12 cellular contexts compared by ENCODE assay signal in genomic region chr2:38702413-38702812, GRCh38. TPM values are rescaled to one million over a fixed set of nuclear protein-coding genes. Genes with fewer than 3 reads are reported as not detected.
DNase-seq lines count a peak whose midpoint lies in the region; ATAC-seq, FAIRE-seq and TF ChIP-seq lines count a peak whose summit lies in the region.
"Had no signal": no experiment of that assay in that cellular context is flagged by ENCODE, and none has a peak within 500 bp of the region (broad histone marks: within the 10 kb centered on the region; RNA-seq: fewer than 3 reads in every experiment).

No MANE protein-coding gene starts in this region.

- H3K36me3 ChIP-seq in gastrocnemius medialis: no peaks in the 10 kb centered on the region

- TF ChIP-seq RAD21 in A549 (conservative IDR thresholded peaks at IDR 0.05 in 1 of 2, IDR thresholded peaks at IDR 0.05 in 1 of 2): no peak

- CTCF ChIA-PET in A549 (lab: Yijun Ruan, JAX): no interaction called here

- H3K4me3 ChIP-seq in A549: no peak overlapping the region
- no peak overlapping the region for H3K4me3 ChIP-seq in gastrocnemius medialis
- H3K4me3 ChIP-seq: right lobe of liver had no signal

- intact Hi-C loops in gastrocnemius medialis (cut with DNase I; ENCODE audit: low total_unique reads) (loop anchor here (1.0 kb wide), 1 partner anchor 8 kb away; no protein-coding TSS in a partner anchor), sciatic nerve (cut with DNase I) (no loop called here)

- no peak for FAIRE-seq in A549 (lab: Jason Lieb, UNC)

- ATAC-seq in A549 (no peak), gastrocnemius medialis (no peak), HG03521 (IDR thresholded peaks at IDR 0.05; ENCODE audit: unreplicated experiment) (no peak), sciatic nerve (no peak)
- ATAC-seq: right lobe of liver had no signal

- TF ChIP-seq CTCF in A549 (IDR thresholded peaks at IDR 0.05) (no peak), gastrocnemius medialis (IDR thresholded peaks at IDR 0.05 in 4 of 5, conservative IDR thresholded peaks at IDR 0.05 in 1 of 5) (no peak)

- H3K9me3 ChIP-seq in A549 (peaks cover 2% of the 10 kb centered on the region; the same call in 1 of the 3 replicates), gastrocnemius medialis (no peaks in the 10 kb centered on the region)
- H3K9me3 ChIP-seq: right lobe of liver had no signal

- WGBS in A549 (ENCODE audit: missing lambda C conversion rate): 87% methylated on average over 1 of the region's 1 CpG

- H3K4me1 ChIP-seq in A549 (0 out of 3 replicates have a peak, but pooled peaks cover 3% of the 10 kb centered on the region), gastrocnemius medialis (no peaks in the 10 kb centered on the region)

- in situ Hi-C loops in gastrocnemius medialis (cut with MboI; ENCODE audit: low sequenced_read_pairs in 4 of 4): no loop called here

- peak overlapping the region; percentile 0; the same call in 2 of the 3 replicates for H3K4me2 ChIP-seq in A549

- TF ChIP-seq EP300 in A549 (IDR thresholded peaks at IDR 0.05): no peak

- no peaks in the 10 kb centered on the region for H3K27me3 ChIP-seq in gastrocnemius medialis
- H3K27me3 ChIP-seq: right lobe of liver had no signal

- DNase-seq in A549 (ENCODE audit: low read depth in 1 of 2, low spot score in 1 of 2) (peak in 1 of 2 experiments; percentile 16), Daoy (ENCODE audit: low read depth) (peak; percentile 78), T1000 (lab: John Stamatoyannopoulos, UW) (peak; percentile 14), fibroblast of peridontal ligament (ENCODE audit: extremely low read depth) (peak; percentile 93), gastrocnemius medialis (no peak), globus pallidus (ENCODE audit: low spot score) (no peak), sciatic nerve (ENCODE audit: low spot score) (no peak)
- DNase-seq: activated gamma-delta T cell treated with Interleukin-2 at 50 U/mL for 16 hours; erythroblast; right lobe of liver; stimulated activated CD8-positive, alpha-beta memory T cell treated with anti-CD3 and anti-CD28 coated beads, Interleukin-4, amount 100 ng/mL, for 48 hours had no signal

- H3K27ac ChIP-seq in A549 (peak overlapping the region in 1 of 2 experiments; percentile 43; a peak in 2 of 6 replicates), gastrocnemius medialis (no peak overlapping the region)
- H3K27ac ChIP-seq: right lobe of liver had no signal

- TF ChIP-seq POLR2A in A549 (IDR thresholded peaks at IDR 0.05; ENCODE audit: low read length) (no peak), gastrocnemius medialis (IDR thresholded peaks at IDR 0.05) (no peak)

- POLR2A ChIA-PET in A549 (lab: Yijun Ruan, JAX): interaction anchor here (0.6 to 2.1 kb wide), 2 partner anchors 49 to 161 kb away, joined by 5 to 7 read pairs; partner anchors contain the start of gene SRSF7

TF ChIP-seq in A549, 52 proteins besides CTCF, POLR2A, EP300 and RAD21:
- no peak for TF ChIP-seq NPAS2 (CRISPR knock-in tag; IDR thresholded peaks at IDR 0.05; ENCODE audit: borderline replicate concordance)
- TF ChIP-seq RFX5 (IDR thresholded peaks at IDR 0.05): no peak
- TF ChIP-seq EHF (CRISPR knock-in tag; IDR thresholded peaks at IDR 0.05): no peak
- no peak for TF ChIP-seq CHD4 (IDR thresholded peaks at IDR 0.05; ENCODE audit: borderline replicate concordance)
- no peak for TF ChIP-seq USF2 (IDR thresholded peaks at IDR 0.05)
- no peak for TF ChIP-seq RCOR1 (IDR thresholded peaks at IDR 0.05; ENCODE audit: low read depth, low read length)
- TF ChIP-seq RARB (CRISPR knock-in tag; IDR thresholded peaks at IDR 0.05): no peak
- TF ChIP-seq ZNF302 (CRISPR knock-in tag; IDR thresholded peaks at IDR 0.05): no peak
- TF ChIP-seq GATA3 (IDR thresholded peaks at IDR 0.05; ENCODE audit: borderline replicate concordance): no peak
- no peak for TF ChIP-seq POLR2AphosphoS2 (conservative IDR thresholded peaks at IDR 0.05; ENCODE audit: low read length)
- TF ChIP-seq EHMT2 (IDR thresholded peaks at IDR 0.05; ENCODE audit: low read depth): no peak
- no peak for TF ChIP-seq HOXB13 (CRISPR knock-in tag; IDR thresholded peaks at IDR 0.05; ENCODE audit: low read depth)
- no peak for TF ChIP-seq JUN (IDR thresholded peaks at IDR 0.05)
- TF ChIP-seq ESRRA (IDR thresholded peaks at IDR 0.05; ENCODE audit: borderline replicate concordance, low read length): no peak
- no peak for TF ChIP-seq MAZ (IDR thresholded peaks at IDR 0.05; ENCODE audit: borderline replicate concordance, low read depth, low read length)
- no peak for TF ChIP-seq CBX2 (IDR thresholded peaks at IDR 0.05; ENCODE audit: borderline replicate concordance, low read depth)
- no peak for TF ChIP-seq NFE2L2 (conservative IDR thresholded peaks at IDR 0.05; ENCODE audit: low read length)

RNA-seq across cellular contexts. Expression of gene GALM, which starts 36.5 kb away (rescaled TPM):
- polyA plus RNA-seq in A549 (2011; rRNA removed) (34.1 and 34.2 TPM in 2 replicates), A549 (2017; fragmentation: RNase III; extraction: RNeasy Plus Mini Kit Qiagen cat#74134 plus additional on column Dnase treatment) (23.4 to 36.2 TPM (median 33.4 TPM) in 3 replicates)
- polyA plus RNA-seq in A549 (2012; cell fraction: cytosol; rRNA removed): 21.7 and 22.7 TPM in 2 replicates
- polyA plus RNA-seq in A549 (2012; cell fraction: nucleus; rRNA removed): 11.4 and 14.0 TPM in 2 replicates
- polyA minus RNA-seq in A549 (2011; rRNA and poly(A)+ RNA removed): 28.2 and 34.7 TPM in 2 replicates
- 3.3 and 3.6 TPM in 2 replicates for total RNA-seq in Daoy (2014; rRNA removed; shearing (Covaris generic))
- total RNA-seq in gastrocnemius medialis (10 to 100 TPM in 3 of 4 donors, 1 to 10 TPM in 1; 5.3 to 16.9 (median 14.9) TPM), sciatic nerve (14.6 TPM)

RNA-seq across cellular contexts. Expression of gene SRSF7, which starts 48.7 kb away (rescaled TPM):
- polyA plus RNA-seq in A549 (2011; rRNA removed): 356 and 544 TPM in 2 replicates
- 225 and 298 TPM in 2 replicates for polyA plus RNA-seq in A549 (2012; cell fraction: cytosol; rRNA removed)
- 157 and 250 TPM in 2 replicates for polyA plus RNA-seq in A549 (2012; cell fraction: nucleus; rRNA removed)
- 355 to 422 TPM (median 397 TPM) in 3 replicates for polyA plus RNA-seq in A549 (2017; fragmentation: RNase III; extraction: RNeasy Plus Mini Kit Qiagen cat#74134 plus additional on column Dnase treatment)
- polyA minus RNA-seq in A549 (2011; rRNA and poly(A)+ RNA removed): 287 and 351 TPM in 2 replicates
- total RNA-seq in Daoy (2014; rRNA removed; shearing (Covaris generic)): 377 and 534 TPM in 2 replicates
- 10 to 100 TPM; 21.5 to 51.4 (median 34.1) TPM for total RNA-seq in gastrocnemius medialis
- total RNA-seq in sciatic nerve: 121 TPM

Comparison
In these comparisons a context has a peak if more than half of its experiments do, and no peak if none do; other contexts are left out.
1. DNase-seq: peak in Daoy (single experiment), T1000 (single experiment) and fibroblast of peridontal ligament (single experiment); none in gastrocnemius medialis (0 of 2), globus pallidus (single experiment) and sciatic nerve (single experiment).